ENCODE assay signal across 17 cellular contexts in the genomic region with DNA sequence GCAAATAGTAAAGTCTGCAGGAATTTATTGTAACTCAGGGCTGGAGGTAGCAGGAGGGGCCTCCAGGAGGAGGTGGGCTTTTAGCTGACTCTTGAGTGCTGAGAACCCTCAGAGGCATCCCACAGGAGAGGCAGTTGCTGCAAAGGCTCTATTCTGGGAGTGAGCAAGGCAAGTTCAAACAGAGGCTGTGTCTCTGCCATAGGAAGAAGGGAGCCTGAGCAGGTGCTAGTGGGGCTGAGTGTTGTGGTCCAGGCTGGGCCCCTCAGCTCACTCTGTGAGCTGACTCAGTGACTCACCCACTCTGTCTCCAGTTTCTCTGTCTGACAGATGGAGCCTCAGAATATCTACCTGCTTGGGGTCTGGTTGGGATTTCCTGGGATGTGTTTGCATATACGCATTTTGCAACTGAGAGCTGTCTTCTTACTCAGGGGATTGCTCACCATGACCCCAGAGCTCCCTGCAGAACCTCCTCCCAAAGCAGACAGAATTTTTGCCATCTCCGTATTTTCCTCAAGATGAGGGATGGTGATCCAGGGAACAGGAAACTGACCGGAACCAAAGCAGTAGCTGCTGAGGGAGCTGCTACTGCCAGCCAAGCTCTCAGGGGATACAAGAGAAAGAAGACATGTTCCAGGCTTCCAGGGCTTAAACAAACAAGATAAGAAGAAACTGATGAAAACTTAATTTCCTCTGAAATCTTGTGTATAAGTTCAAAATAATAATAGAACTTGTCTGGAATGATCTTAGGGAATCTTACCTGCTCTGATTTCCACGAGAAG. TPM values are rescaled to one million over a fixed set of nuclear protein-coding genes. Genes with fewer than 3 reads are reported as not detected.
"Had no signal": no experiment of that assay in that cellular context is flagged by ENCODE, and none has a peak within 500 bp of the region (broad histone marks: within the 10 kb centered on the region; RNA-seq: fewer than 3 reads in every experiment).

No MANE protein-coding gene starts in this region.

- H3K27ac ChIP-seq: psoas muscle had no signal

- ATAC-seq: natural killer cell had no signal

- DNase-seq: activated B cell treated with CpG ODN at 0.5 μM for 24 hours; activated CD4-positive, alpha-beta T cell treated with anti-CD3 and anti-CD28 coated beads, Interleukin-2, amount 10 ng/mL, durations not matched to agents 7 days and 5 days; activated CD8-positive, alpha-beta memory T cell treated with anti-CD3 and anti-CD28 coated beads for 24 hours; activated naive CD4-positive, alpha-beta T cell treated with Interleukin-2 at 50 U/mL for 16 hours; caudate nucleus; cortex of kidney; effector CD8-positive, alpha-beta T cell; hippocampal formation; natural killer cell; occipital lobe; psoas muscle; stimulated activated CD4-positive, alpha-beta T cell treated with anti-CD3 and anti-CD28 coated beads, Interleukin-4, amount 100 ng/mL, for 1 hour; stimulated activated CD8-positive, alpha-beta memory T cell treated with anti-CD3 and anti-CD28 coated beads, Interleukin-4, amount 100 ng/mL, for 48 hours; T-helper 1 cell had no signal

- H3K4me3 ChIP-seq: lung, psoas muscle had no signal

- H3K9me3 ChIP-seq: psoas muscle had no signal

RNA-seq across cellular contexts. Expression of a gene that starts 13.6 kb away (rescaled TPM):
- total RNA-seq: activated CD4-positive, alpha-beta T cell treated with anti-CD3 and anti-CD28 coated beads, Interleukin-2, amount 10 ng/mL, durations not matched to agents 7 days and 5 days; mononuclear cell; temporal lobe had no signal
